Comparison of ENCODE assay signal across 29 cellular contexts in genomic region chr17:67033613-67034012, GRCh38. TPM values are rescaled to one million over a fixed set of nuclear protein-coding genes. Genes with fewer than 3 reads are reported as not detected.
"Had no signal": no experiment of that assay in that cellular context is flagged by ENCODE, and none has a peak within 500 bp of the region (broad histone marks: within the 10 kb centered on the region; RNA-seq: fewer than 3 reads in every experiment).

No MANE protein-coding gene starts in this region.

- H3K27ac ChIP-seq: neural progenitor cell, pancreas, prostate gland, right lobe of liver, sigmoid colon, stomach, thoracic aorta, thyroid gland, tibial nerve, upper lobe of left lung, vagina had no signal

- H3K36me3 ChIP-seq: neural progenitor cell, pancreas, prostate gland, right lobe of liver, sigmoid colon, stomach, thoracic aorta, thyroid gland, tibial nerve, upper lobe of left lung, vagina had no signal

- DNase-seq: natural killer cell; occipital lobe; pancreas; retina; right cardiac atrium; right lobe of liver; sigmoid colon; small intestine; stimulated activated CD4-positive, alpha-beta T cell treated with anti-CD3 and anti-CD28 coated beads, Interleukin-15, amount 100 ng/mL, for 24 hours; stimulated activated CD4-positive, alpha-beta T cell treated with anti-CD3 and anti-CD28 coated beads, Interleukin-2, amount 100 ng/mL, for 24 hours; stimulated activated CD4-positive, alpha-beta T cell treated with anti-CD3 and anti-CD28 coated beads, Interleukin-2, amount 100 ng/mL, for 48 hours; stimulated activated CD4-positive, alpha-beta T cell treated with anti-CD3 and anti-CD28 coated beads, Interleukin-4, amount 100 ng/mL, for 24 hours; stimulated activated naive B cell treated with anti-CD40 and anti-IgM and Interleukin-4, amounts not matched to agents 10 μg/mL and 1 μg/mL and 100 μg/mL, for 72 hours; stimulated activated naive CD4-positive, alpha-beta T cell treated with Interleukin-2 at 50 U/mL for 16 hours; stomach; thyroid gland; trophoblast cell had no signal

- H3K4me2 ChIP-seq: neural progenitor cell had no signal

- H3K27me3 ChIP-seq: neural progenitor cell, pancreas, right lobe of liver, sigmoid colon, stomach, thyroid gland, tibial nerve, upper lobe of left lung, vagina had no signal

- H3K9me3 ChIP-seq: pancreas, prostate gland, right lobe of liver, sigmoid colon, stomach, thoracic aorta, thyroid gland, tibial nerve, upper lobe of left lung, vagina had no signal

- ATAC-seq: natural killer cell; pancreas; right cardiac atrium; right lobe of liver; stimulated activated effector memory CD8-positive, alpha-beta T cell treated with anti-CD3 and anti-CD28 coated beads, Interleukin-12 subunit alpha, Interleukin-12 subunit beta, amount 100 ng/mL, for 72 hours; stimulated activated naive B cell treated with anti-CD40 and anti-IgM and Interleukin-4, amounts not matched to agents 10 μg/mL and 1 μg/mL and 100 μg/mL, for 72 hours had no signal

- H2AFZ ChIP-seq: neural progenitor cell had no signal

- H3K4me3 ChIP-seq: neural progenitor cell, pancreas, prostate gland, right lobe of liver, sigmoid colon, stomach, thoracic aorta, thyroid gland, tibial nerve, upper lobe of left lung, vagina had no signal

- H3K4me1 ChIP-seq: pancreas, prostate gland, right lobe of liver, sigmoid colon, stomach, thyroid gland, tibial nerve, upper lobe of left lung, vagina had no signal

RNA-seq across cellular contexts. Expression of gene CACNG1, which starts 10.7 kb away (rescaled TPM):
- total RNA-seq: natural killer cell, osteocyte, pancreas, posterior vena cava, pulmonary artery endothelial cell, right cardiac atrium, right lobe of liver, sigmoid colon, stomach, subcutaneous adipose tissue, thoracic aorta, thyroid gland, tibial nerve, ureter, vagina had no signal
